ENCODE assay signal across 8 cellular contexts in the genomic region with DNA sequence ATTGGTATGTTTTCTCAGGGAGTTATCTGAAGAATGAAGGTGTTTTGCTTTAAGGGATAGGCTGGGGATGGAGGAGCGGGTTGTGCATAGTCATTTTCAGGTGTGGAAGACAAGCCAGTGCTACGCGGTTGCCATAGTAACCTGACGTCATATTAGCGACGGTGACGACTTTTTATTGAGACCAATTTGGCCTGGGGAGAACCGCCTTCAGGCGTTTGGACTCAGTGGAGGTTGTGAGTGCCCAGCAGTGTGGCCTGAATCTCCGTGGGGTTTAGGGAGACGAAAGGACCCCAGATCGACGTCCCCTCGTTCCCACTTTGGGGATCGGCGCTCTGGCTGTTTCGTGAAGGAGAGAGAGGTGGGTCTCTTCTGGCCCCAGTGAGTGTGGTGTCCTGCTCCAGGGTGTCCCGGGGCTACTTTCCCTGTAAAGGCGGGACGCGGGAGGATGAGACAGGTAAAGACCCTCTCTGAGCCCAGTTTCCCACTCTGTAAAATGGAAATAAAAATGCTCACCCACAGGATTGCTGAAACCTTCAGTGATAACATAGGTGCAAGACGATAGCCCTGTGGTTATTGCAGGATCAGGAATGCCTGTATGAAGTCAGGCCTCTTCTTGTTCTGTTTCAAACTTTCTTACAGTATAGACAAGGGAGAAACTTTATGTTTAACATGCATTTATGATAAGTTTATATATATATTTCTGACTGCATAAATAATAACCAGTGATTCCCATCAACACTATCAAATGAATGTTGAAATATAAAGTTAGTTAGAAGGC. TPM values are rescaled to one million over a fixed set of nuclear protein-coding genes. Genes with fewer than 3 reads are reported as not detected.
DNase-seq lines count a peak whose midpoint lies in the region; ATAC-seq and TF ChIP-seq lines count a peak whose summit lies in the region.

No MANE protein-coding gene starts in this region.

- ATAC-seq in DND-41 (ENCODE audit: insufficient read depth, low read depth) (peak; percentile 89), GM21723 (IDR thresholded peaks at IDR 0.05; ENCODE audit: unreplicated experiment) (peak; percentile 93), Panc1 (peak; percentile 98)
- peak; percentile 89 for ATAC-seq in stimulated activated naive CD8-positive, alpha-beta T cell treated with anti-CD3 and anti-CD28 coated beads, Interleukin-15, Interleukin-2, amounts not matched to agents 100 U/mL and 50 U/mL, for 24 hours

- no peaks in the 10 kb centered on the region for H4K20me1 ChIP-seq in DND-41 (ENCODE audit: insufficient read depth, low read length)

- peaks cover 12% of the 10 kb centered on the region for H3K79me2 ChIP-seq in DND-41 (ENCODE audit: insufficient read depth, low read length)

- H3K36me3 Mint-ChIP-seq in activated T-helper 1 cell treated with anti-CD3 and anti-CD28 coated beads, Interleukin-12 subunit alpha, Interleukin-12 subunit beta, Interleukin-2, Interleukin-4 antibody, amounts not matched to agents 30 ng/mL and 10 ng/mL and 1 ng/mL, durations not matched to agents 14 hours and 24 hours and 36 hours (ENCODE audit: low read depth) = peaks cover 3% of the 10 kb centered on the region
- H3K36me3 Mint-ChIP-seq in nephron progenitor cell (ENCODE audit: low read depth) = peaks cover 9% of the 10 kb centered on the region

- in situ Hi-C loops in KBM-7 (cut with MboI; ENCODE audit: low pct_unique_long_range_greater_than_20kb, low sequenced_read_pairs) = no loop called here
- in situ Hi-C loops in Panc1 (cut with HindIII; ENCODE audit: low pct_unique_long_range_greater_than_20kb, low sequenced_read_pairs) = no loop called here

- CTCF ChIA-PET in Panc1 (lab: Charles Lee) = interaction anchor here (0.6 to 0.7 kb wide), 2 partner anchors 48 to 100 kb away, joined by 3 to 4 read pairs; no protein-coding TSS in a partner anchor

- H3K27me3 ChIP-seq in DND-41 (ENCODE audit: insufficient read depth, low read length, poor library complexity) = no peaks in the 10 kb centered on the region
- H3K27me3 ChIP-seq in Panc1 (ENCODE audit: control insufficient read depth, insufficient read depth, low read length) = no peaks in the 10 kb centered on the region

- peaks cover 13% of the 10 kb centered on the region for H3K4me1 ChIP-seq in DND-41 (ENCODE audit: insufficient read depth, low read length)
- no peaks in the 10 kb centered on the region; the same call in 1 of the 2 replicates for H3K4me1 ChIP-seq in Panc1 (ENCODE audit: control insufficient read depth, insufficient read depth, low read length)

- peak overlapping the region; percentile 92 for H3K4me3 Mint-ChIP-seq in activated T-helper 1 cell treated with anti-CD3 and anti-CD28 coated beads, Interleukin-12 subunit alpha, Interleukin-12 subunit beta, Interleukin-2, Interleukin-4 antibody, amounts not matched to agents 30 ng/mL and 10 ng/mL and 1 ng/mL, durations not matched to agents 14 hours and 24 hours and 36 hours
- H3K4me3 Mint-ChIP-seq in nephron progenitor cell = peak overlapping the region; percentile 100

- peak overlapping the region; percentile 65 to 83; a peak in 3 of 4 replicates for H3K4me3 ChIP-seq in DND-41 (ENCODE audit: low read depth in 1 of 2, low read length in 2 of 2)
- H3K4me3 ChIP-seq in Panc1 (ENCODE audit: low read depth in 2 of 2, low read length in 2 of 2) = peak overlapping the region; percentile 84 to 94
- peak overlapping the region; percentile 78 for H3K4me3 ChIP-seq in fibroblast of the aortic adventitia (ENCODE audit: low read depth, low read length)

- H3K36me3 ChIP-seq in DND-41 (ENCODE audit: insufficient read depth, low read length) (no peaks in the 10 kb centered on the region), Panc1 (ENCODE audit: control insufficient read depth, insufficient read depth, low read length) (no peaks in the 10 kb centered on the region)

- peaks cover 12% of the 10 kb centered on the region for H3K4me1 Mint-ChIP-seq in activated T-helper 1 cell treated with anti-CD3 and anti-CD28 coated beads, Interleukin-12 subunit alpha, Interleukin-12 subunit beta, Interleukin-2, Interleukin-4 antibody, amounts not matched to agents 30 ng/mL and 10 ng/mL and 1 ng/mL, durations not matched to agents 14 hours and 24 hours and 36 hours (ENCODE audit: low read depth)
- peaks cover 13% of the 10 kb centered on the region for H3K4me1 Mint-ChIP-seq in nephron progenitor cell

- peak overlapping the region; percentile 69 for H3K9ac ChIP-seq in DND-41 (ENCODE audit: low read depth, low read length)

- H3K27me3 Mint-ChIP-seq in activated T-helper 1 cell treated with anti-CD3 and anti-CD28 coated beads, Interleukin-12 subunit alpha, Interleukin-12 subunit beta, Interleukin-2, Interleukin-4 antibody, amounts not matched to agents 30 ng/mL and 10 ng/mL and 1 ng/mL, durations not matched to agents 14 hours and 24 hours and 36 hours (ENCODE audit: insufficient read depth) = no peaks in the 10 kb centered on the region
- no peaks in the 10 kb centered on the region for H3K27me3 Mint-ChIP-seq in nephron progenitor cell (ENCODE audit: low read depth, poor library complexity)

- no TSS peak for BruUV-seq in Panc1 (replicated peaks; lab: Mats Ljungman, UMichigan)

- H3K9me3 ChIP-seq in DND-41 (ENCODE audit: insufficient read depth, low read length, severe bottlenecking) (no peaks in the 10 kb centered on the region), Panc1 (ENCODE audit: control insufficient read depth, insufficient read depth, low read depth, low read length) (no peaks in the 10 kb centered on the region)

- POLR2A ChIA-PET in Panc1 (lab: Charles Lee) = no interaction called here

- H3K9me3 Mint-ChIP-seq in activated T-helper 1 cell treated with anti-CD3 and anti-CD28 coated beads, Interleukin-12 subunit alpha, Interleukin-12 subunit beta, Interleukin-2, Interleukin-4 antibody, amounts not matched to agents 30 ng/mL and 10 ng/mL and 1 ng/mL, durations not matched to agents 14 hours and 24 hours and 36 hours = no peaks in the 10 kb centered on the region
- peaks cover 22% of the 10 kb centered on the region for H3K9me3 Mint-ChIP-seq in nephron progenitor cell

- intact Hi-C loops in Panc1 (cut with micrococcal nuclease; ENCODE audit: unreplicated experiment) = no loop called here
- intact Hi-C loops in activated T-helper 1 cell treated with anti-CD3 and anti-CD28 coated beads, Interleukin-12 subunit alpha, Interleukin-12 subunit beta, Interleukin-2, Interleukin-4 antibody, amounts not matched to agents 30 ng/mL and 10 ng/mL and 1 ng/mL, durations not matched to agents 14 hours and 24 hours and 36 hours (cut with micrococcal nuclease) = loop anchor here (1.0 to 10.0 kb wide), 6 partner anchors 49 to 1364 kb away; partner anchors contain the start of genes ARMCX5, ARMCX6, GLA and GPRASP3

- peak; percentile 78 for DNase-seq in DND-41
- peak; percentile 94 for DNase-seq in KBM-7
- DNase-seq in Panc1 (ENCODE audit: low read depth, low spot score) = peak; percentile 91
- peak; percentile 78 for DNase-seq in activated T-helper 1 cell treated with anti-CD3 and anti-CD28 coated beads, Interleukin-12 subunit alpha, Interleukin-12 subunit beta, Interleukin-2, Interleukin-4 antibody, amounts not matched to agents 30 ng/mL and 10 ng/mL and 1 ng/mL, durations not matched to agents 14 hours and 24 hours and 36 hours (ENCODE audit: low spot score)
- peak; percentile 92 for DNase-seq in fibroblast of the aortic adventitia (ENCODE audit: low read depth)
- peak; percentile 75 for DNase-seq in nephron progenitor cell
- peak; percentile 77 for DNase-seq in stimulated activated naive CD8-positive, alpha-beta T cell treated with anti-CD3 and anti-CD28 coated beads, Interleukin-15, Interleukin-2, amounts not matched to agents 100 U/mL and 50 U/mL, for 24 hours

- H3K4me2 ChIP-seq in DND-41 (ENCODE audit: insufficient read depth, low read length) = peak overlapping the region; percentile 66

- TF ChIP-seq CTCF in DND-41 (IDR thresholded peaks at IDR 0.05; ENCODE audit: borderline replicate concordance, extremely low read depth, low read length, poor library complexity, severe bottlenecking) (no peak), Panc1 (IDR thresholded peaks at IDR 0.05) (no peak), fibroblast of the aortic adventitia (IDR thresholded peaks at IDR 0.05; ENCODE audit: insufficient read depth, low read length) (no peak), nephron progenitor cell (IDR thresholded peaks at IDR 0.05) (no peak)

- H3K27ac ChIP-seq in DND-41 (ENCODE audit: low read length) (peak overlapping the region; percentile 78), Panc1 (ENCODE audit: low read length) (peak overlapping the region; percentile 88)

- H3K27ac Mint-ChIP-seq in activated T-helper 1 cell treated with anti-CD3 and anti-CD28 coated beads, Interleukin-12 subunit alpha, Interleukin-12 subunit beta, Interleukin-2, Interleukin-4 antibody, amounts not matched to agents 30 ng/mL and 10 ng/mL and 1 ng/mL, durations not matched to agents 14 hours and 24 hours and 36 hours = peak overlapping the region; percentile 96
- H3K27ac Mint-ChIP-seq in nephron progenitor cell = peak overlapping the region; percentile 99

- peak overlapping the region; percentile 90 for H2AFZ ChIP-seq in DND-41 (ENCODE audit: low read depth, low read length)

RNA-seq across cellular contexts. Expression of gene GPRASP3, which starts 48.6 kb away (rescaled TPM):
- total RNA-seq in Panc1 (2021; ENCODE audit: unreplicated experiment) (5.6 TPM), fibroblast of the aortic adventitia (ENCODE audit: low replicate concordance) (5.3 and 10.7 TPM in 2 replicates)
- polyA plus RNA-seq in Panc1 (2012; ENCODE audit: insufficient read length) = 5.6 TPM
- 0.65 and 0.88 TPM in 2 replicates for total RNA-seq in activated T-helper 1 cell treated with anti-CD3 and anti-CD28 coated beads, Interleukin-12 subunit alpha, Interleukin-12 subunit beta, Interleukin-2, Interleukin-4 antibody, amounts not matched to agents 30 ng/mL and 10 ng/mL and 1 ng/mL, durations not matched to agents 14 hours and 24 hours and 36 hours

RNA-seq across cellular contexts. Expression of gene GPRASP2, which starts 56.9 kb away (rescaled TPM):
- 7.4 TPM for total RNA-seq in Panc1 (2021; ENCODE audit: unreplicated experiment)
- polyA plus RNA-seq in Panc1 (2012; ENCODE audit: insufficient read length) = 4.2 TPM
- total RNA-seq in activated T-helper 1 cell treated with anti-CD3 and anti-CD28 coated beads, Interleukin-12 subunit alpha, Interleukin-12 subunit beta, Interleukin-2, Interleukin-4 antibody, amounts not matched to agents 30 ng/mL and 10 ng/mL and 1 ng/mL, durations not matched to agents 14 hours and 24 hours and 36 hours = 0.10 and 0.15 TPM in 2 replicates
- 13.6 and 18.6 TPM in 2 replicates for total RNA-seq in fibroblast of the aortic adventitia (ENCODE audit: low replicate concordance)

Comparison
In these comparisons a context has a peak if more than half of its experiments do, and no peak if none do; other contexts are left out.
1. Peak in every context shown above with its lines: DNase-seq, ATAC-seq, H3K4me3 ChIP-seq and H3K27ac ChIP-seq.